Comparison of ENCODE assay signal across 16 cellular contexts in the genomic region with DNA sequence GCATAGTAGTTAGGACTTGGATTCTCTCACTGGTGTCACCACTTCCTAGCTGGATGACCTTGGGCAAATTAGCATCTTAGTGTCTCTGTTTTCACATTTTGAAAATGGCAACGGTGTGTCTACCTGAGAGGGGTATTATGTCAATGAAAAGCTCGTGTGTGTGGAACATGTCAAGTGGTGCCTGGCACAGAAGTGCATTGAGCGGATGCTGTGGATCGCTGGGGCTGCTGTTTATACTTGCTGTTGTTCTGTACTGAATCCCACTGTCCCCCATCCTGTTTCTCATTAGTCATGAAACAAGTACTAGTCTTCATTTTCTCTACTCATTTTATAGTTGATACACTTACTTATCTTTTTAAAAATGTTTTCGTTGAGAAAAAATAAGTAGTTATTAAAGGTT. TPM values are rescaled to one million over a fixed set of nuclear protein-coding genes. Genes with fewer than 3 reads are reported as not detected.
A peak's percentile ranks its signal among the peaks of the same experiment; 100 is the strongest.
DNase-seq lines count a peak whose midpoint lies in the region; ATAC-seq, FAIRE-seq and TF ChIP-seq lines count a peak whose summit lies in the region.
"Had no signal": no experiment of that assay in that cellular context is flagged by ENCODE, and none has a peak within 500 bp of the region (broad histone marks: within the 10 kb centered on the region; RNA-seq: fewer than 3 reads in every experiment).

No MANE protein-coding gene starts in this region.

- ATAC-seq in CD8-positive, alpha-beta T cell, result no peak
- ATAC-seq in K562 (peak; percentile 14; the same call in 1 of the 3 replicates), naive B cell (ENCODE audit: low read depth in 2 of 2) (no peak), GM18868 (IDR thresholded peaks at IDR 0.05; ENCODE audit: unreplicated experiment) (no peak)

- no peak for TF ChIP-seq RAD21 in K562 (CRISPR knock-in tag; conservative IDR thresholded peaks at IDR 0.05 in 1 of 2, IDR thresholded peaks at IDR 0.05 in 1 of 2)

- TF ChIP-seq CTCF in CD8-positive, alpha-beta T cell (IDR thresholded peaks at IDR 0.05), result no peak
- TF ChIP-seq CTCF in K562 (IDR thresholded peaks at IDR 0.05 in 2 of 3, conservative IDR thresholded peaks at IDR 0.05 in 1 of 3; ENCODE audit: insufficient read depth in 2 of 3, low read depth in 1 of 3, low read length in 3 of 3) (no peak), Caco-2 (IDR thresholded peaks at IDR 0.05; ENCODE audit: insufficient read depth in 1 of 2, low read depth in 1 of 2, low read length in 1 of 2, severe bottlenecking in 1 of 2, unreplicated experiment in 1 of 2) (no peak)

- no peak for TF ChIP-seq POLR2A in K562 (conservative IDR thresholded peaks at IDR 0.05)

- no peak overlapping the region for H3K9ac ChIP-seq in K562 (ENCODE audit: insufficient read depth in 1 of 2, low read depth in 2 of 2, low read length in 2 of 2)

- H3K79me2 ChIP-seq in K562 (ENCODE audit: control insufficient read depth, insufficient read depth, low read length), result peaks cover 89% of the 10 kb centered on the region

- peaks cover 13% of the 10 kb centered on the region for H3K36me3 ChIP-seq in CD8-positive, alpha-beta T cell (ENCODE audit: insufficient read depth, low read length)
- H3K36me3 ChIP-seq in K562 (ENCODE audit: control insufficient read depth, insufficient read depth, low read length), result peaks cover 61% of the 10 kb centered on the region
- peaks cover 1% of the 10 kb centered on the region; the same call in 1 of the 2 replicates for H3K36me3 ChIP-seq in Caco-2 (ENCODE audit: control insufficient read depth, insufficient read depth, low read length)

- no TSS peak for BruUV-seq in K562 (replicated peaks; lab: Mats Ljungman, UMichigan)
- BruUV-seq in Caco-2 (replicated peaks; lab: Mats Ljungman, UMichigan), result no TSS peak

- POLR2A ChIA-PET in CD8-positive, alpha-beta T cell (lab: Charles Lee), result no interaction called here
- POLR2A ChIA-PET in HEK293T (lab: Yijun Ruan, JAX), result interaction anchor here (1.2 kb wide), 1 partner anchor 26 kb away, joined by 4 read pairs; the partner anchor contains the start of gene RBM33
- POLR2A ChIA-PET in K562 (lab: Yijun Ruan, JAX), result interaction anchor here (1.0 to 1.1 kb wide), 2 partner anchors 10 to 11 kb away, joined by 4 read pairs; no protein-coding TSS in a partner anchor
- POLR2A ChIA-PET in Caco-2 (lab: Charles Lee), result no interaction called here

- peaks cover 60% of the 10 kb centered on the region for H3K36me3 Mint-ChIP-seq in CD8-positive, alpha-beta T cell
- H3K36me3 Mint-ChIP-seq in naive B cell, result peaks cover 4 to 7% of the 10 kb centered on the region in 2 donors
- H3K36me3 Mint-ChIP-seq in Caco-2 (ENCODE audit: insufficient read depth, unreplicated experiment), result peaks cover 9% of the 10 kb centered on the region
- H3K36me3 Mint-ChIP-seq in activated naive CD4-positive, alpha-beta T cell treated with anti-CD3 and anti-CD28 coated beads, Interleukin-2, amount 10 ng/mL, durations not matched to agents 7 days and 5 days, result peaks cover 32% of the 10 kb centered on the region

- no peak overlapping the region for H3K4me3 Mint-ChIP-seq in CD8-positive, alpha-beta T cell
- H3K4me3 Mint-ChIP-seq in naive B cell (no peak overlapping the region), Caco-2 (ENCODE audit: unreplicated experiment) (no peak overlapping the region)
- H3K4me3 Mint-ChIP-seq in activated naive CD4-positive, alpha-beta T cell treated with anti-CD3 and anti-CD28 coated beads, Interleukin-2, amount 10 ng/mL, durations not matched to agents 7 days and 5 days, result no peak overlapping the region
- H3K4me3 Mint-ChIP-seq: nephron had no signal

- TF ChIP-seq EP300 in K562 (IDR thresholded peaks at IDR 0.05; ENCODE audit: low read length), result no peak

- CTCF ChIA-PET in CD8-positive, alpha-beta T cell (lab: Charles Lee), result no interaction called here
- CTCF ChIA-PET in HEK293T (lab: Yijun Ruan, JAX), result no interaction called here
- CTCF ChIA-PET in K562 (lab: Yijun Ruan, JAX; ENCODE audit: low intra/inter-chr PET ratio), result no interaction called here
- CTCF ChIA-PET in Caco-2 (lab: Charles Lee), result no interaction called here
- CTCF ChIA-PET in activated naive CD4-positive, alpha-beta T cell treated with anti-CD3 and anti-CD28 coated beads, Interleukin-2, amount 10 ng/mL, durations not matched to agents 7 days and 5 days (lab: Charles Lee), result no interaction called here

- no peak for FAIRE-seq in K562 (lab: Jason Lieb, UNC)
- FAIRE-seq: HTR-8/SVneo, kidney had no signal

- peak overlapping the region; percentile 28 for H3K27ac Mint-ChIP-seq in CD8-positive, alpha-beta T cell
- H3K27ac Mint-ChIP-seq in naive B cell (peak overlapping the region in 5 of 6 donors; percentile 51 to 85 (median 58)), Caco-2 (ENCODE audit: unreplicated experiment) (no peak overlapping the region)
- H3K27ac Mint-ChIP-seq in activated naive CD4-positive, alpha-beta T cell treated with anti-CD3 and anti-CD28 coated beads, Interleukin-2, amount 10 ng/mL, durations not matched to agents 7 days and 5 days, result no peak overlapping the region
- H3K27ac Mint-ChIP-seq: nephron had no signal

- H3K27me3 Mint-ChIP-seq in CD8-positive, alpha-beta T cell (ENCODE audit: low read depth), result no peaks in the 10 kb centered on the region
- H3K27me3 Mint-ChIP-seq in naive B cell (no peaks in the 10 kb centered on the region), Caco-2 (ENCODE audit: insufficient read depth, unreplicated experiment) (no peaks in the 10 kb centered on the region)
- H3K27me3 Mint-ChIP-seq in activated naive CD4-positive, alpha-beta T cell treated with anti-CD3 and anti-CD28 coated beads, Interleukin-2, amount 10 ng/mL, durations not matched to agents 7 days and 5 days, result no peaks in the 10 kb centered on the region

- in situ Hi-C loops in K562 (cut with MboI), result no loop called here

- no peaks in the 10 kb centered on the region for H3K27me3 ChIP-seq in CD8-positive, alpha-beta T cell (ENCODE audit: insufficient read depth, low read length)
- H3K27me3 ChIP-seq in K562 (ENCODE audit: control insufficient read depth in 2 of 2, insufficient read depth in 2 of 2, low read length in 2 of 2) (no peaks in the 10 kb centered on the region), Caco-2 (replicated peaks; ENCODE audit: control insufficient read depth, insufficient read depth, low read length) (no peaks in the 10 kb centered on the region)
- H3K27me3 ChIP-seq: testis had no signal

- no peak overlapping the region for H3K4me2 ChIP-seq in K562 (ENCODE audit: insufficient read depth, low read length)

- no peaks in the 10 kb centered on the region for H3K9me3 ChIP-seq in CD8-positive, alpha-beta T cell (ENCODE audit: low read length)
- no peaks in the 10 kb centered on the region for H3K9me3 ChIP-seq in K562 (replicated peaks; ENCODE audit: control insufficient read depth, insufficient read depth, low read depth, low read length)
- no peaks in the 10 kb centered on the region for H3K9me3 ChIP-seq in Caco-2
- H3K9me3 ChIP-seq: testis had no signal

- intact Hi-C loops in CD8-positive, alpha-beta T cell (cut with DNase I, micrococcal nuclease), result no loop called here
- intact Hi-C loops in K562 (cut with micrococcal nuclease) (no loop called here), Caco-2 (cut with micrococcal nuclease; ENCODE audit: unreplicated experiment) (no loop called here)

- peaks cover 3% of the 10 kb centered on the region for H3K9me1 ChIP-seq in K562 (ENCODE audit: control insufficient read depth, insufficient read depth, low read length)

- no peak overlapping the region for H3K27ac ChIP-seq in CD8-positive, alpha-beta T cell (ENCODE audit: low read depth, low read length)
- peak overlapping the region; percentile 20; the same call in 1 of the 3 replicates for H3K27ac ChIP-seq in K562 (ENCODE audit: extremely low read depth, low read depth, low read length)
- H3K27ac ChIP-seq: testis had no signal

- no peak for DNase-seq in CD8-positive, alpha-beta T cell
- no peak for DNase-seq in HEK293T (ENCODE audit: extremely low spot score)
- DNase-seq in K562 (ENCODE audit: extremely low read depth in 1 of 4, low spot score in 3 of 4), result no peak
- no peak for DNase-seq in naive B cell
- DNase-seq in Caco-2, result no peak
- DNase-seq in activated naive CD4-positive, alpha-beta T cell treated with anti-CD3 and anti-CD28 coated beads, Interleukin-2, amount 10 ng/mL, durations not matched to agents 7 days and 5 days, result no peak
- no peak for DNase-seq in NCI-H526 (lab: John Stamatoyannopoulos, UW)
- DNase-seq: activated CD8-positive, alpha-beta memory T cell treated with anti-CD3 and anti-CD28 coated beads, Interleukin-2, amount 50 U/mL, for 48 hours; amniotic stem cell; kidney; NCI-H524; T1000; testis had no signal

- no peaks in the 10 kb centered on the region for H3K9me3 Mint-ChIP-seq in CD8-positive, alpha-beta T cell
- no peaks in the 10 kb centered on the region for H3K9me3 Mint-ChIP-seq in naive B cell
- H3K9me3 Mint-ChIP-seq in Caco-2 (ENCODE audit: unreplicated experiment), result no peaks in the 10 kb centered on the region
- no peaks in the 10 kb centered on the region for H3K9me3 Mint-ChIP-seq in activated naive CD4-positive, alpha-beta T cell treated with anti-CD3 and anti-CD28 coated beads, Interleukin-2, amount 10 ng/mL, durations not matched to agents 7 days and 5 days
- H3K9me3 Mint-ChIP-seq: nephron had no signal

- H2AFZ ChIP-seq in K562 (ENCODE audit: low read depth, low read length), result no peak overlapping the region

- H4K20me1 ChIP-seq in K562 (replicated peaks; ENCODE audit: control insufficient read depth, insufficient read depth, low read length), result peaks cover 23% of the 10 kb centered on the region

- peaks cover 66% of the 10 kb centered on the region for H3K4me1 Mint-ChIP-seq in CD8-positive, alpha-beta T cell (ENCODE audit: low read depth)
- peaks cover 26 to 54% (median 53%) of the 10 kb centered on the region in 3 donors for H3K4me1 Mint-ChIP-seq in naive B cell
- no peaks in the 10 kb centered on the region for H3K4me1 Mint-ChIP-seq in Caco-2 (ENCODE audit: low read depth, unreplicated experiment)
- H3K4me1 Mint-ChIP-seq in activated naive CD4-positive, alpha-beta T cell treated with anti-CD3 and anti-CD28 coated beads, Interleukin-2, amount 10 ng/mL, durations not matched to agents 7 days and 5 days, result peaks cover 24% of the 10 kb centered on the region

- H3K4me3 ChIP-seq in CD8-positive, alpha-beta T cell (ENCODE audit: low read depth, low read length), result no peak overlapping the region
- H3K4me3 ChIP-seq in K562, result no peak overlapping the region
- H3K4me3 ChIP-seq in Caco-2 (ENCODE audit: low read depth, low read length), result no peak overlapping the region
- H3K4me3 ChIP-seq: testis had no signal

- WGBS in K562 (ENCODE audit: insufficient coverage, low coverage, missing lambda C conversion rate), result 64% methylated on average over 5 of the region's 5 CpGs

- H3K4me1 ChIP-seq in CD8-positive, alpha-beta T cell (ENCODE audit: insufficient read depth, low read length), result peaks cover 28% of the 10 kb centered on the region
- H3K4me1 ChIP-seq in K562 (replicated peaks in 1 of 2; ENCODE audit: control insufficient read depth in 2 of 2, insufficient read depth in 2 of 2, low read length in 2 of 2), result peaks cover 0 to 5% of the 10 kb centered on the region in 2 experiments; a peak in 3 of 5 replicates
- H3K4me1 ChIP-seq in Caco-2, result no peaks in the 10 kb centered on the region

RNA-seq across cellular contexts. Expression of gene RBM33, which starts 26.1 kb away (rescaled TPM):
- total RNA-seq in CD8-positive, alpha-beta T cell, result 100 to 1,000 TPM; 169 to 184 TPM
- total RNA-seq in K562 (2011; cell fraction: chromatin; rRNA removed; ENCODE audit: low replicate concordance), result 115 and 326 TPM in 2 replicates
- total RNA-seq in K562 (2011; cell fraction: nucleolus; rRNA removed), result 62.0 and 78.6 TPM in 2 replicates
- 144 and 212 TPM in 2 replicates for total RNA-seq in K562 (2011; cell fraction: nucleoplasm; rRNA removed)
- 29.9 and 41.8 TPM in 2 replicates for total RNA-seq in K562 (2014; rRNA removed)
- 39.3 and 47.4 TPM in 2 replicates for total RNA-seq in K562 (2014; rRNA removed; fragmentation: Illumina TruSeq; extraction: Trizol)
- 32.8 and 33.9 TPM in 2 replicates for total RNA-seq in K562 (2015; rRNA removed; fragmentation: Illumina TruSeq; extraction: Trizol)
- 67.6 and 80.7 TPM in 2 replicates for total RNA-seq in K562 (2021)
- 16.1 and 17.0 TPM in 2 replicates for polyA plus RNA-seq in K562 (2011; rRNA removed)
- polyA plus RNA-seq in K562 (2011; cell fraction: cytosol; rRNA removed), result 11.1 and 15.9 TPM in 2 replicates
- 97.0 and 123 TPM in 2 replicates for polyA plus RNA-seq in K562 (2011; cell fraction: nucleus; rRNA removed)
- 23.0 and 24.9 TPM in 2 replicates for polyA plus RNA-seq in K562 (2012)
- 23.0 and 28.7 TPM in 2 replicates for polyA plus RNA-seq in K562 (2014; fragmentation: Illumina TruSeq; extraction: Trizol)
- 1 to 10 TPM; 4.4 to 4.7 TPM for polyA plus RNA-seq in K562 (2014; fragmentation: Nextera tagmentation; extraction: Ambion mirVana)
- polyA plus RNA-seq in K562 (2014; rRNA removed), result 27.3 and 31.7 TPM in 2 replicates
- 84.2 and 91.2 TPM in 2 replicates for polyA minus RNA-seq in K562 (2011; rRNA and poly(A)+ RNA removed)
- polyA minus RNA-seq in K562 (2011; cell fraction: cytosol; rRNA and poly(A)+ RNA removed), result 23.9 and 28.3 TPM in 2 replicates
- 74.0 and 74.6 TPM in 2 replicates for polyA minus RNA-seq in K562 (2011; cell fraction: nucleus; rRNA and poly(A)+ RNA removed)
- polyA plus RNA-seq in naive B cell (ENCODE audit: low read depth in 6 of 6), result 10 to 100 TPM; 26.1 to 87.0 (median 44.6) TPM
- 82.8 and 89.9 TPM in 2 replicates for total RNA-seq in Caco-2 (2022)

Comparison
In these comparisons a context has a peak if more than half of its experiments do, and no peak if none do; other contexts are left out.
1. H3K27ac Mint-ChIP-seq: peak in CD8-positive, alpha-beta T cell (single experiment) and naive B cell (5 of 6); none in Caco-2 (single experiment) and activated naive CD4-positive, alpha-beta T cell treated with anti-CD3 and anti-CD28 coated beads, Interleukin-2, amount 10 ng/mL, durations not matched to agents 7 days and 5 days (single experiment).
2. POLR2A ChIA-PET loops: an anchor here in HEK293T (1.2 kb wide) and K562 (1.0 to 1.1 kb wide); none called in CD8-positive, alpha-beta T cell and Caco-2.